In genomic region chr21:45417951-45418300, GRCh38 we compare ENCODE assay signal across 21 cellular contexts. TPM values are rescaled to one million over a fixed set of nuclear protein-coding genes. Genes with fewer than 3 reads are reported as not detected.
DNase-seq lines count a peak whose midpoint lies in the region; ATAC-seq and TF ChIP-seq lines count a peak whose summit lies in the region.
"Had no signal": no experiment of that assay in that cellular context is flagged by ENCODE, and none has a peak within 500 bp of the region (broad histone marks: within the 10 kb centered on the region; RNA-seq: fewer than 3 reads in every experiment).

No MANE protein-coding gene starts in this region.

- intact Hi-C loops in right cardiac atrium (cut with DNase I) (no loop called here), OCI-LY7 (cut with micrococcal nuclease; ENCODE audit: unreplicated experiment) (no loop called here)

- POLR2A ChIA-PET in OCI-LY7 (lab: Charles Lee): interaction anchor here (0.6 kb wide), 1 partner anchor 268 kb away, joined by 6 read pairs; no protein-coding TSS in a partner anchor

- peaks cover 49% of the 10 kb centered on the region for H3K4me1 Mint-ChIP-seq in chondrocyte (ENCODE audit: low read depth)
- H3K4me1 Mint-ChIP-seq: activated naive CD8-positive, alpha-beta T cell treated with anti-CD3 and anti-CD28 coated beads, Interleukin-2, amount 50 U/mL, for 24 hours had no signal

- BruUV-seq in OCI-LY7 (replicated peaks; lab: Mats Ljungman, UMichigan): no TSS peak

- TF ChIP-seq CTCF in chondrocyte (IDR thresholded peaks at IDR 0.05) (no peak), retinal pigment epithelial cell (conservative IDR thresholded peaks at IDR 0.05; ENCODE audit: low read depth, low read length) (no peak), omental fat pad (IDR thresholded peaks at IDR 0.05) (no peak), OCI-LY7 (conservative IDR thresholded peaks at IDR 0.05; ENCODE audit: low read length) (no peak)

- H3K4me3 ChIP-seq in right cardiac atrium (ENCODE audit: low read length) (no peak overlapping the region), retinal pigment epithelial cell (ENCODE audit: low read length) (peak overlapping the region; percentile 31), OCI-LY7 (ENCODE audit: low read depth, low read length, poor library complexity, severe bottlenecking) (no peak overlapping the region)
- H3K4me3 ChIP-seq: SK-N-MC had no signal

- H3K4me2 ChIP-seq in OCI-LY7 (ENCODE audit: low read length): no peak overlapping the region

- H3K4me1 ChIP-seq in right cardiac atrium (ENCODE audit: control insufficient read depth, insufficient read depth, low read length) (peaks cover 5% of the 10 kb centered on the region), OCI-LY7 (ENCODE audit: insufficient read depth, low read length, poor library complexity, severe bottlenecking) (no peaks in the 10 kb centered on the region)

- WGBS in right cardiac atrium: 77% methylated on average over 20 of the region's 20 CpGs

- H3K27me3 ChIP-seq in right cardiac atrium (ENCODE audit: control insufficient read depth, insufficient read depth): no peaks in the 10 kb centered on the region

- peaks cover 1% of the 10 kb centered on the region for H3K36me3 Mint-ChIP-seq in chondrocyte (ENCODE audit: low read depth)
- H3K36me3 Mint-ChIP-seq: CD4-positive, CD25-positive, alpha-beta regulatory T cell had no signal

- H3K9me3 ChIP-seq in right cardiac atrium (ENCODE audit: control insufficient read depth, low read length): no peaks in the 10 kb centered on the region
- no peaks in the 10 kb centered on the region for H3K9me3 ChIP-seq in OCI-LY7 (ENCODE audit: low read length)

- no peaks in the 10 kb centered on the region for H3K36me3 ChIP-seq in OCI-LY7 (ENCODE audit: insufficient read depth, low read length)

- no peak overlapping the region for H3K27ac ChIP-seq in right cardiac atrium (ENCODE audit: low read length)
- H3K27ac ChIP-seq in OCI-LY7 (ENCODE audit: low read depth, low read length, poor library complexity, severe bottlenecking): no peak overlapping the region
- H3K27ac ChIP-seq: RWPE1, SK-N-MC had no signal

- no peaks in the 10 kb centered on the region for H3K79me2 ChIP-seq in OCI-LY7 (ENCODE audit: insufficient read depth, low read depth, low read length)

- no peak overlapping the region for H3K4me3 Mint-ChIP-seq in chondrocyte (ENCODE audit: unreplicated experiment)
- H3K4me3 Mint-ChIP-seq: activated naive CD8-positive, alpha-beta T cell treated with anti-CD3 and anti-CD28 coated beads, Interleukin-2, amount 50 U/mL, for 24 hours; CD4-positive, CD25-positive, alpha-beta regulatory T cell; neural crest cell had no signal

- ATAC-seq in right cardiac atrium (no peak), omental fat pad (ENCODE audit: low FRiP score) (no peak)
- ATAC-seq: activated naive CD8-positive, alpha-beta T cell treated with anti-CD3 and anti-CD28 coated beads, Interleukin-2, amount 50 U/mL, for 24 hours; stimulated activated naive CD8-positive, alpha-beta T cell treated with anti-CD3 and anti-CD28 coated beads, Interleukin-15, Interleukin-2, amounts not matched to agents 100 U/mL and 50 U/mL, for 24 hours had no signal

- H3K27ac Mint-ChIP-seq in chondrocyte (ENCODE audit: unreplicated experiment): no peak overlapping the region
- H3K27ac Mint-ChIP-seq: activated naive CD8-positive, alpha-beta T cell treated with anti-CD3 and anti-CD28 coated beads, Interleukin-2, amount 50 U/mL, for 24 hours; CD4-positive, CD25-positive, alpha-beta regulatory T cell had no signal

- H3K27me3 Mint-ChIP-seq in chondrocyte (ENCODE audit: low read depth): no peaks in the 10 kb centered on the region

- no peaks in the 10 kb centered on the region for H3K9me3 Mint-ChIP-seq in chondrocyte (ENCODE audit: low read depth)
- H3K9me3 Mint-ChIP-seq: activated naive CD8-positive, alpha-beta T cell treated with anti-CD3 and anti-CD28 coated beads, Interleukin-2, amount 50 U/mL, for 24 hours; CD4-positive, CD25-positive, alpha-beta regulatory T cell; neural crest cell had no signal

- DNase-seq in ELF-1 (ENCODE audit: low read depth, low spot score): peak; percentile 8
- peak; percentile 80 for DNase-seq in chondrocyte (ENCODE audit: low spot score)
- DNase-seq in right cardiac atrium: peak; percentile 19 to 54 (median 47)
- DNase-seq in retinal pigment epithelial cell (ENCODE audit: low read depth): no peak
- no peak for DNase-seq in omental fat pad (ENCODE audit: low spot score)
- no peak for DNase-seq in OCI-LY7 (ENCODE audit: low spot score)
- no peak for DNase-seq in AG20443 (ENCODE audit: low spot score)
- DNase-seq in midbrain (lab: John Stamatoyannopoulos, UW): no peak
- DNase-seq: activated CD4-positive, alpha-beta T cell treated with anti-CD3 and anti-CD28 coated beads, Interleukin-2, amount 50 U/mL, for 4 hours; activated naive CD8-positive, alpha-beta T cell treated with anti-CD3 and anti-CD28 coated beads, Interleukin-2, amount 50 U/mL, for 24 hours; activated T-cell treated with anti-CD3 and anti-CD28 coated beads, Interleukin-2, amount 50 U/mL, for 48 hours; CD4-positive, CD25-positive, alpha-beta regulatory T cell; DND-41; hippocampal formation; mesenchymal stem cell; NCI-H1436 treated with DMSO at 0.1 percent for 48 hours; small intestine; stimulated activated naive CD8-positive, alpha-beta T cell treated with anti-CD3 and anti-CD28 coated beads, Interleukin-15, Interleukin-2, amounts not matched to agents 100 U/mL and 50 U/mL, for 24 hours had no signal

- no peaks in the 10 kb centered on the region for H3K9me2 ChIP-seq in OCI-LY7 (ENCODE audit: insufficient read depth, low read length)

- CTCF ChIA-PET in OCI-LY7 (lab: Charles Lee; ENCODE audit: unreplicated experiment): no interaction called here

- no peaks in the 10 kb centered on the region for H4K20me1 ChIP-seq in OCI-LY7 (ENCODE audit: insufficient read depth, low read length)

- H2AFZ ChIP-seq in OCI-LY7 (ENCODE audit: low read length): no peak overlapping the region

RNA-seq across cellular contexts. Expression of gene COL18A1, which starts 13.0 kb away (rescaled TPM):
- total RNA-seq in chondrocyte (322 to 628 TPM (median 616 TPM) in 3 replicates), right cardiac atrium (100 to 1,000 TPM in 1 of 4 donors, 10 to 100 TPM in 3; 63.5 to 134 (median 84.6) TPM), omental fat pad (100 to 1,000 TPM in 2 of 4 donors, 10 to 100 TPM in 2; 64.7 to 110 (median 98.9) TPM), OCI-LY7 (2022) (0.18 and 0.23 TPM in 2 replicates)
- 52.3 TPM for polyA plus RNA-seq in right cardiac atrium
- total RNA-seq in OCI-LY7 (2014; rRNA removed; shearing (Covaris generic)): 4.9 and 7.4 TPM in 2 replicates

Comparison
In these comparisons a context has a peak if more than half of its experiments do, and no peak if none do; other contexts are left out.
1. DNase-seq: peak in ELF-1 (single experiment), chondrocyte (single experiment) and right cardiac atrium (3 of 3); none in retinal pigment epithelial cell (single experiment), omental fat pad (single experiment), OCI-LY7 (single experiment), AG20443 (single experiment) and midbrain (single experiment).
2. RNA of gene COL18A1, which starts 13.0 kb away (total RNA-seq): 322 to 628 TPM in chondrocyte, 64.7 to 110 TPM in omental fat pad and 63.5 to 134 TPM in right cardiac atrium; 0.18 to 7.4 TPM in OCI-LY7; every median in the first group is over 4 times any median in the second.